8 cellular contexts compared by ENCODE assay signal in genomic region chr1:211514030-211514754, GRCh38. TPM values are rescaled to one million over a fixed set of nuclear protein-coding genes. Genes with fewer than 3 reads are reported as not detected.
A peak's percentile ranks its signal among the peaks of the same experiment; 100 is the strongest.
DNase-seq lines count a peak whose midpoint lies in the region; ATAC-seq and TF ChIP-seq lines count a peak whose summit lies in the region.

No MANE protein-coding gene starts in this region.

- H3K4me1 Mint-ChIP-seq in IgD-negative memory B cell (peaks cover 12 to 28% (median 24%) of the 10 kb centered on the region in 3 donors), natural killer cell (peaks cover 10 to 20% of the 10 kb centered on the region in 2 donors)
- H3K4me1 Mint-ChIP-seq in stimulated activated naive B cell treated with anti-CD40 and anti-IgM and Interleukin-4, amounts not matched to agents 10 μg/mL and 1 μg/mL and 100 μg/mL, for 72 hours = peaks cover 30 to 47% of the 10 kb centered on the region in 2 donors

- H3K4me1 ChIP-seq in esophagus squamous epithelium = peaks cover 15 to 38% (median 22%) of the 10 kb centered on the region in 3 donors

- H3K27me3 ChIP-seq in esophagus squamous epithelium = no peaks in the 10 kb centered on the region

- TF ChIP-seq POLR2A in esophagus squamous epithelium (IDR thresholded peaks at IDR 0.05) = no peak

- ATAC-seq in GM21619 (IDR thresholded peaks at IDR 0.05; ENCODE audit: unreplicated experiment) (peak; percentile 68), natural killer cell (peak; percentile 74 to 79 (median 78))
- peak; percentile 76 to 78 for ATAC-seq in stimulated activated naive B cell treated with anti-CD40 and anti-IgM and Interleukin-4, amounts not matched to agents 10 μg/mL and 1 μg/mL and 100 μg/mL, for 72 hours (replicated peaks)

- no peaks in the 10 kb centered on the region for H3K9me3 ChIP-seq in esophagus squamous epithelium

- no peaks in the 10 kb centered on the region for H3K36me3 ChIP-seq in esophagus squamous epithelium

- H3K4me3 ChIP-seq in esophagus squamous epithelium = peak overlapping the region in 1 of 4 donors; percentile 29

- H3K27ac ChIP-seq in esophagus squamous epithelium = peak overlapping the region in 2 of 4 donors; percentile 73 to 76

- peak overlapping the region in 1 of 3 donors; percentile 77 for H3K27ac Mint-ChIP-seq in IgD-negative memory B cell
- H3K27ac Mint-ChIP-seq in natural killer cell = peak overlapping the region in 1 of 2 donors; percentile 80
- H3K27ac Mint-ChIP-seq in stimulated activated naive B cell treated with anti-CD40 and anti-IgM and Interleukin-4, amounts not matched to agents 10 μg/mL and 1 μg/mL and 100 μg/mL, for 72 hours = no peak overlapping the region

- peaks cover 5% of the 10 kb centered on the region for H3K27me3 Mint-ChIP-seq in IgD-negative memory B cell
- peaks cover 0 to 3% of the 10 kb centered on the region in 2 donors for H3K27me3 Mint-ChIP-seq in natural killer cell (ENCODE audit: low read depth in 2 of 2)
- H3K27me3 Mint-ChIP-seq in stimulated activated naive B cell treated with anti-CD40 and anti-IgM and Interleukin-4, amounts not matched to agents 10 μg/mL and 1 μg/mL and 100 μg/mL, for 72 hours = peaks cover 4 to 8% of the 10 kb centered on the region in 2 donors

- H3K4me3 Mint-ChIP-seq in IgD-negative memory B cell (peak overlapping the region; percentile 66 to 93 (median 85)), natural killer cell (peak overlapping the region; percentile 75)
- H3K4me3 Mint-ChIP-seq in stimulated activated naive B cell treated with anti-CD40 and anti-IgM and Interleukin-4, amounts not matched to agents 10 μg/mL and 1 μg/mL and 100 μg/mL, for 72 hours = peak overlapping the region; percentile 72 to 75

- WGBS in esophagus squamous epithelium, 2 donors = 39 to 50% methylated on average over 16 to 24 of the region's 28 CpGs

- DNase-seq in DMS53 treated with DMSO at 0.1 percent for 48 hours (lab: John Stamatoyannopoulos, UW; ENCODE audit: unreplicated experiment) (peak; percentile 93), OCI-M1 (lab: John Stamatoyannopoulos, UW) (peak; percentile 93), activated T-cell treated with anti-CD3 and anti-CD28 coated beads for 24 hours (ENCODE audit: low read depth) (peak; percentile 73), esophagus squamous epithelium (lab: John Stamatoyannopoulos, UW) (peak; percentile 33), natural killer cell (peak; percentile 52)
- peak; percentile 77 for DNase-seq in stimulated activated naive B cell treated with anti-CD40 and anti-IgM and Interleukin-4, amounts not matched to agents 10 μg/mL and 1 μg/mL and 100 μg/mL, for 72 hours

- no peaks in the 10 kb centered on the region for H3K9me3 Mint-ChIP-seq in IgD-negative memory B cell
- no peaks in the 10 kb centered on the region for H3K9me3 Mint-ChIP-seq in natural killer cell
- no peaks in the 10 kb centered on the region for H3K9me3 Mint-ChIP-seq in stimulated activated naive B cell treated with anti-CD40 and anti-IgM and Interleukin-4, amounts not matched to agents 10 μg/mL and 1 μg/mL and 100 μg/mL, for 72 hours

- no peaks in the 10 kb centered on the region for H3K36me3 Mint-ChIP-seq in IgD-negative memory B cell
- H3K36me3 Mint-ChIP-seq in natural killer cell = no peaks in the 10 kb centered on the region
- no peaks in the 10 kb centered on the region for H3K36me3 Mint-ChIP-seq in stimulated activated naive B cell treated with anti-CD40 and anti-IgM and Interleukin-4, amounts not matched to agents 10 μg/mL and 1 μg/mL and 100 μg/mL, for 72 hours

- TF ChIP-seq CTCF in esophagus squamous epithelium (IDR thresholded peaks at IDR 0.05) (peak; percentile 67 to 84 (median 74)), natural killer cell (IDR thresholded peaks at IDR 0.05) (peak; percentile 59)

- intact Hi-C loops in esophagus squamous epithelium (cut with DNase I) = no loop called here
- intact Hi-C loops in natural killer cell (cut with micrococcal nuclease) = loop anchor here (1.0 to 2.0 kb wide), 3 partner anchors 141 to 1107 kb away; no protein-coding TSS in a partner anchor

RNA-seq across cellular contexts. Expression of gene RD3, which starts 22.2 kb away (rescaled TPM):
- not detected for polyA plus RNA-seq in IgD-negative memory B cell
- total RNA-seq in esophagus squamous epithelium = under 1 TPM in 3 of 4 donors, not detected in 1; 0.09 to 0.57 (median 0.35) TPM
- total RNA-seq in natural killer cell = not detected

Comparison
In these comparisons a context has a peak if more than half of its experiments do, and no peak if none do; other contexts are left out.
1. DNase-seq: peak in every context shown above with its lines; median percentile 93 in DMS53 treated with DMSO at 0.1 percent for 48 hours; 93 in OCI-M1; 77 in stimulated activated naive B cell treated with anti-CD40 and anti-IgM and Interleukin-4, amounts not matched to agents 10 μg/mL and 1 μg/mL and 100 μg/mL, for 72 hours; 73 in activated T-cell treated with anti-CD3 and anti-CD28 coated beads for 24 hours; 52 in natural killer cell; 33 in esophagus squamous epithelium.